Comparison of ENCODE assay signal across 12 cellular contexts in the genomic region with DNA sequence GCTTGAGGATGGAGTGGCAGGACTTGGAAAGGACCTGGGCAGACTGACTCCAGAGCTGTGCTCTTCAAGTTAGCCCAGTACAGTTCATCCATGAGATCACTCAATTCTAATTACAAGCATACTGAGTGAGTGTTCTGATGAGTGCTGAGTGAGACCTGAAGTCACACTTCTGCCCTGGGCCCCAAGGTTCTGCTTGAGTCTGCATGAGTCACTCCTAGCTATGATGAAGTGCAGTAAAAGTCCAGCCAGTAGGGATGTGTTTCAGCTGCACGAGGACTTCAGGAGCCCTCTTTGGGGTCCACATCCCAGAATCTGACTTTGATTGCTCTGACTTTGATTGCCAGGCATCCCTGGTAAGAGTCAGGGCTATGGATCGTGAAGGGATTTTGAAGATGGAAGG. TPM values are rescaled to one million over a fixed set of nuclear protein-coding genes. Genes with fewer than 3 reads are reported as not detected.
DNase-seq lines count a peak whose midpoint lies in the region; ATAC-seq and TF ChIP-seq lines count a peak whose summit lies in the region.
"Had no signal": no experiment of that assay in that cellular context is flagged by ENCODE, and none has a peak within 500 bp of the region (broad histone marks: within the 10 kb centered on the region; RNA-seq: fewer than 3 reads in every experiment).

No MANE protein-coding gene starts in this region.

- H3K27ac Mint-ChIP-seq in activated naive CD4-positive, alpha-beta T cell treated with anti-CD3 and anti-CD28 coated beads, Interleukin-2, amount 50 U/mL, for 24 hours = peak overlapping the region; percentile 32
- H3K27ac Mint-ChIP-seq in naive thymus-derived CD8-positive, alpha-beta T cell = no peak overlapping the region
- H3K27ac Mint-ChIP-seq: CD8-positive, alpha-beta memory T cell; WTC11 had no signal

- intact Hi-C loops in Right ventricle myocardium superior (cut with DNase I) (no loop called here), left ventricle myocardium inferior (cut with micrococcal nuclease) (no loop called here)

- H3K36me3 ChIP-seq in left ventricle myocardium inferior (no peaks in the 10 kb centered on the region), SJCRH30 (no peaks in the 10 kb centered on the region)

- DNase-seq in Right ventricle myocardium superior (no peak), left ventricle myocardium inferior (no peak), iris pigment epithelial cell (ENCODE audit: low read depth) (peak; percentile 86), stromal cell of bone marrow (ENCODE audit: low read depth) (peak; percentile 45), SJCRH30 (no peak)
- DNase-seq in naive thymus-derived CD8-positive, alpha-beta T cell = no peak
- DNase-seq: CD8-positive, alpha-beta memory T cell; NCI-H510A; stomach had no signal

- peaks cover 12% of the 10 kb centered on the region for H3K4me1 ChIP-seq in left ventricle myocardium inferior
- H3K4me1 ChIP-seq in SJCRH30 = peaks cover 3% of the 10 kb centered on the region; the same call in 1 of the 2 replicates

- H3K36me3 Mint-ChIP-seq in activated naive CD4-positive, alpha-beta T cell treated with anti-CD3 and anti-CD28 coated beads, Interleukin-2, amount 50 U/mL, for 24 hours = no peaks in the 10 kb centered on the region
- H3K36me3 Mint-ChIP-seq in naive thymus-derived CD8-positive, alpha-beta T cell = no peaks in the 10 kb centered on the region
- H3K36me3 Mint-ChIP-seq: WTC11 had no signal

- H3K4me3 Mint-ChIP-seq in activated naive CD4-positive, alpha-beta T cell treated with anti-CD3 and anti-CD28 coated beads, Interleukin-2, amount 50 U/mL, for 24 hours = no peak overlapping the region
- no peak overlapping the region for H3K4me3 Mint-ChIP-seq in naive thymus-derived CD8-positive, alpha-beta T cell
- H3K4me3 Mint-ChIP-seq: CD8-positive, alpha-beta memory T cell; WTC11 had no signal

- H3K27me3 ChIP-seq in left ventricle myocardium inferior (ENCODE audit: low read depth) = no peaks in the 10 kb centered on the region
- H3K27me3 ChIP-seq in SJCRH30 = no peaks in the 10 kb centered on the region
- H3K27me3 ChIP-seq: stomach had no signal

- H3K4me3 ChIP-seq in left ventricle myocardium inferior (no peak overlapping the region), SJCRH30 (no peak overlapping the region)
- H3K4me3 ChIP-seq: stomach had no signal

- H3K9me3 Mint-ChIP-seq in activated naive CD4-positive, alpha-beta T cell treated with anti-CD3 and anti-CD28 coated beads, Interleukin-2, amount 50 U/mL, for 24 hours = no peaks in the 10 kb centered on the region
- no peaks in the 10 kb centered on the region for H3K9me3 Mint-ChIP-seq in naive thymus-derived CD8-positive, alpha-beta T cell
- H3K9me3 Mint-ChIP-seq: CD8-positive, alpha-beta memory T cell had no signal

- ATAC-seq in Right ventricle myocardium superior (ENCODE audit: poor library complexity) (peak; percentile 47), HG02870 (IDR thresholded peaks at IDR 0.05; ENCODE audit: unreplicated experiment) (no peak)
- ATAC-seq in naive thymus-derived CD8-positive, alpha-beta T cell = no peak
- ATAC-seq: WTC11 had no signal

- H3K9me3 ChIP-seq in left ventricle myocardium inferior (replicated peaks) (no peaks in the 10 kb centered on the region), SJCRH30 (replicated peaks) (no peaks in the 10 kb centered on the region)
- H3K9me3 ChIP-seq: stomach had no signal

- H3K4me1 Mint-ChIP-seq in activated naive CD4-positive, alpha-beta T cell treated with anti-CD3 and anti-CD28 coated beads, Interleukin-2, amount 50 U/mL, for 24 hours = peaks cover 3% of the 10 kb centered on the region
- H3K4me1 Mint-ChIP-seq in naive thymus-derived CD8-positive, alpha-beta T cell = no peaks in the 10 kb centered on the region
- H3K4me1 Mint-ChIP-seq: CD8-positive, alpha-beta memory T cell had no signal

- POLR2A ChIA-PET in naive thymus-derived CD8-positive, alpha-beta T cell (lab: Charles Lee) = no interaction called here

- TF ChIP-seq CTCF in left ventricle myocardium inferior (IDR thresholded peaks at IDR 0.05; ENCODE audit: borderline replicate concordance) = no peak

- H3K27ac ChIP-seq in left ventricle myocardium inferior (replicated peaks) (no peak overlapping the region), SJCRH30 (no peak overlapping the region)

- no peaks in the 10 kb centered on the region for H3K27me3 Mint-ChIP-seq in activated naive CD4-positive, alpha-beta T cell treated with anti-CD3 and anti-CD28 coated beads, Interleukin-2, amount 50 U/mL, for 24 hours
- peaks cover 0 to 5% (median 0%) of the 10 kb centered on the region in 5 donors for H3K27me3 Mint-ChIP-seq in naive thymus-derived CD8-positive, alpha-beta T cell

RNA-seq across cellular contexts. Expression of a gene that starts 35.8 kb away (rescaled TPM):
- total RNA-seq in Right ventricle myocardium superior (20.0 TPM), left ventricle myocardium inferior (28.8 TPM)
- total RNA-seq in SJCRH30 (2014; rRNA removed; shearing (Covaris generic)) = 1.2 and 1.5 TPM in 2 replicates
- total RNA-seq in naive thymus-derived CD8-positive, alpha-beta T cell = 1 to 10 TPM; 1.2 to 2.0 TPM
- under 1 TPM in 1 of 3 donors, not detected in 2; 0.02 TPM for polyA plus RNA-seq in naive thymus-derived CD8-positive, alpha-beta T cell
- polyA plus RNA-seq: CD8-positive, alpha-beta memory T cell had no signal

Comparison
In these comparisons a context has a peak if more than half of its experiments do, and no peak if none do; other contexts are left out.
1. DNase-seq: peak in iris pigment epithelial cell (single experiment) and stromal cell of bone marrow (single experiment); none in Right ventricle myocardium superior (single experiment), left ventricle myocardium inferior (single experiment), SJCRH30 (0 of 2) and naive thymus-derived CD8-positive, alpha-beta T cell (0 of 10).